In the genomic region with DNA sequence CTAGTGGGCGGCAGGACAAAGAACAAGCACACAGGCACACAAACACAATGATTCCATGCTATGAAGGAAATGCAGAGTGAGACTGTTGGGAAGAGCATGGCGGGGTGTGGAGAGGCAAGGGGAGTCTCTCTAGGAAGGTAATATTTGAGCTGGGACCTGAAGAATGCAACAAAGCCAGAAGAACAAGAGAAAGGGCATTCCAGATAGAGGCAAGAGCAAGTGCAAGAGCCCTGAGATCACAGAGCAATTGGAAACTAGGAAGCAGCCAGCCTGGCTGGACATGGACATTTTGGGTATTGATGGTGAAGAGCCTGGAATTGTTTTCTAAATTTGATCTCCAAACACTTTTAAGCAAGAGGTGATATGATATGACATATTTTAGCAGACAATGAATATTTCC, we compare ENCODE assay signal across 38 cellular contexts. TPM values are rescaled to one million over a fixed set of nuclear protein-coding genes. Genes with fewer than 3 reads are reported as not detected.
"Had no signal": no experiment of that assay in that cellular context is flagged by ENCODE, and none has a peak within 500 bp of the region (broad histone marks: within the 10 kb centered on the region; RNA-seq: fewer than 3 reads in every experiment).

No MANE protein-coding gene starts in this region.

- H3K9me3 ChIP-seq: adrenal gland, body of pancreas, breast epithelium had no signal

- H3K4me3 ChIP-seq: adrenal gland, body of pancreas, breast epithelium had no signal

- FAIRE-seq: astrocyte, TTC549 had no signal

- H3K4me1 Mint-ChIP-seq: activated naive CD8-positive, alpha-beta T cell treated with anti-CD3 and anti-CD28 coated beads for 36 hours; activated T-helper 17 cell treated with anti-CD3 and anti-CD28 coated beads, Interleukin-2, amount 50 U/mL, for 72 hours had no signal

- H3K36me3 ChIP-seq: adrenal gland, brain microvascular endothelial cell, breast epithelium had no signal

- H3K27ac Mint-ChIP-seq: activated B cell treated with CpG ODN at 0.5 μM for 24 hours; activated CD4-positive, alpha-beta memory T cell treated with anti-CD3 and anti-CD28 coated beads for 36 hours; activated CD8-positive, alpha-beta T cell treated with anti-CD3 and anti-CD28 coated beads for 36 hours; activated naive CD4-positive, alpha-beta T cell treated with anti-CD3 and anti-CD28 coated beads for 36 hours; activated naive CD4-positive, alpha-beta T cell treated with anti-CD3 and anti-CD28 coated beads, Interleukin-2, amount 50 U/mL, for 72 hours; activated naive CD8-positive, alpha-beta T cell treated with anti-CD3 and anti-CD28 coated beads for 36 hours; activated T-cell treated with anti-CD3 and anti-CD28 coated beads, Interleukin-2, amount 50 U/mL, for 72 hours; activated T-helper 1 cell treated with anti-CD3 and anti-CD28 coated beads, Interleukin-12 subunit alpha, Interleukin-12 subunit beta, Interleukin-2, Interleukin-4 antibody, amounts not matched to agents 30 ng/mL and 10 ng/mL and 1 ng/mL, durations not matched to agents 14 hours and 24 hours and 36 hours; activated T-helper 17 cell treated with anti-CD3 and anti-CD28 coated beads, Interleukin-2, amount 50 U/mL, for 72 hours; T-helper 1 cell treated with Interleukin-12 subunit alpha and Interleukin-12 subunit beta and Interleukin-4 antibody, amounts not matched to agents 30 μg/mL and 1 μg/mL, for 36 hours; T-helper 2 cell treated with Interferon-gamma antibody and Interleukin-4, amounts not matched to agents 5 μg/mL and 100 μg/mL, for 36 hours had no signal

- H3K9me3 Mint-ChIP-seq: activated B cell treated with CpG ODN at 0.5 μM for 24 hours; activated CD4-positive, alpha-beta memory T cell treated with anti-CD3 and anti-CD28 coated beads for 36 hours; activated CD8-positive, alpha-beta T cell treated with anti-CD3 and anti-CD28 coated beads for 36 hours; activated naive CD4-positive, alpha-beta T cell treated with anti-CD3 and anti-CD28 coated beads for 36 hours; activated naive CD4-positive, alpha-beta T cell treated with anti-CD3 and anti-CD28 coated beads, Interleukin-2, amount 50 U/mL, for 72 hours; activated naive CD8-positive, alpha-beta T cell treated with anti-CD3 and anti-CD28 coated beads for 36 hours; activated T-cell treated with anti-CD3 and anti-CD28 coated beads, Interleukin-2, amount 50 U/mL, for 4 hours; activated T-cell treated with anti-CD3 and anti-CD28 coated beads, Interleukin-2, amount 50 U/mL, for 72 hours; activated T-helper 1 cell treated with anti-CD3 and anti-CD28 coated beads, Interleukin-12 subunit alpha, Interleukin-12 subunit beta, Interleukin-2, Interleukin-4 antibody, amounts not matched to agents 30 ng/mL and 10 ng/mL and 1 ng/mL, durations not matched to agents 14 hours and 24 hours and 36 hours; activated T-helper 17 cell treated with anti-CD3 and anti-CD28 coated beads, Interleukin-2, amount 50 U/mL, for 72 hours; T-helper 1 cell treated with Interleukin-12 subunit alpha and Interleukin-12 subunit beta and Interleukin-4 antibody, amounts not matched to agents 30 μg/mL and 1 μg/mL, for 36 hours; T-helper 2 cell treated with Interferon-gamma antibody and Interleukin-4, amounts not matched to agents 5 μg/mL and 100 μg/mL, for 36 hours had no signal

- H3K4me1 ChIP-seq: breast epithelium had no signal

- DNase-seq: activated B cell treated with CpG ODN at 0.5 μM for 24 hours; activated CD4-positive, alpha-beta memory T cell treated with anti-CD3 and anti-CD28 coated beads for 36 hours; activated CD4-positive, alpha-beta T cell treated with anti-CD3 and anti-CD28 coated beads for 48 hours; activated CD4-positive, alpha-beta T cell treated with anti-CD3 and anti-CD28 coated beads, Interleukin-2, amount 50 U/mL, for 1 hour; activated CD4-positive, alpha-beta T cell treated with anti-CD3 and anti-CD28 coated beads, Interleukin-2, amount 50 U/mL, for 4 hours; activated CD4-positive, CD25-positive, alpha-beta regulatory T cell treated with anti-CD3 and anti-CD28 coated beads, Interleukin-2, amount 50 U/mL, for 72 hours; activated CD8-positive, alpha-beta memory T cell treated with anti-CD3 and anti-CD28 coated beads, Interleukin-2, amount 50 U/mL, for 4 hours; activated CD8-positive, alpha-beta T cell treated with anti-CD3 and anti-CD28 coated beads for 36 hours; activated effector memory CD4-positive, alpha-beta T cell treated with anti-CD3 and anti-CD28 coated beads, Interleukin-2, amount 50 U/mL, for 16 hours; activated gamma-delta T cell treated with Interleukin-2 at 50 U/mL for 16 hours; activated naive CD4-positive, alpha-beta T cell; activated naive CD4-positive, alpha-beta T cell treated with anti-CD3 and anti-CD28 coated beads for 36 hours; activated naive CD4-positive, alpha-beta T cell treated with anti-CD3 and anti-CD28 coated beads, Interleukin-2, amount 50 U/mL, for 16 hours; activated naive CD8-positive, alpha-beta T cell treated with anti-CD3 and anti-CD28 coated beads for 36 hours; activated T-cell treated with anti-CD3 and anti-CD28 coated beads for 4 hours; activated T-cell treated with anti-CD3 and anti-CD28 coated beads, Interleukin-2, amount 50 U/mL, for 1 hour; activated T-cell treated with anti-CD3 and anti-CD28 coated beads, Interleukin-2, amount 50 U/mL, for 4 hours; activated T-cell treated with anti-CD3 and anti-CD28 coated beads, Interleukin-2, amount 50 U/mL, for 72 hours; adrenal gland; amniotic stem cell; aorta; body of pancreas; brain microvascular endothelial cell; central memory CD4-positive, alpha-beta T cell; T-helper 1 cell; T-helper 2 cell; T-helper 9 cell had no signal

- H3K27ac ChIP-seq: adrenal gland, body of pancreas, brain microvascular endothelial cell, breast epithelium, VCaP had no signal

- H3K36me3 Mint-ChIP-seq: activated CD4-positive, alpha-beta memory T cell treated with anti-CD3 and anti-CD28 coated beads for 36 hours; activated naive CD4-positive, alpha-beta T cell treated with anti-CD3 and anti-CD28 coated beads, Interleukin-2, amount 50 U/mL, for 72 hours; activated naive CD8-positive, alpha-beta T cell treated with anti-CD3 and anti-CD28 coated beads for 36 hours had no signal

- H3K27me3 ChIP-seq: adrenal gland, body of pancreas, brain microvascular endothelial cell, breast epithelium had no signal

- ATAC-seq: activated CD8-positive, alpha-beta T cell treated with anti-CD3 and anti-CD28 coated beads for 36 hours; activated naive CD4-positive, alpha-beta T cell treated with anti-CD3 and anti-CD28 coated beads, Interleukin-2, amount 50 U/mL, for 72 hours; activated T-cell treated with anti-CD3 and anti-CD28 coated beads, Interleukin-2, amount 50 U/mL, for 4 hours; activated T-cell treated with anti-CD3 and anti-CD28 coated beads, Interleukin-2, amount 50 U/mL, for 72 hours; activated T-helper 17 cell treated with anti-CD3 and anti-CD28 coated beads, Interleukin-2, amount 50 U/mL, for 72 hours; body of pancreas had no signal

- H3K4me3 Mint-ChIP-seq: activated B cell treated with CpG ODN at 0.5 μM for 24 hours; activated CD4-positive, alpha-beta memory T cell treated with anti-CD3 and anti-CD28 coated beads for 36 hours; activated CD8-positive, alpha-beta T cell treated with anti-CD3 and anti-CD28 coated beads for 36 hours; activated naive CD4-positive, alpha-beta T cell treated with anti-CD3 and anti-CD28 coated beads for 36 hours; activated naive CD8-positive, alpha-beta T cell treated with anti-CD3 and anti-CD28 coated beads for 36 hours; activated T-cell treated with anti-CD3 and anti-CD28 coated beads, Interleukin-2, amount 50 U/mL, for 4 hours; activated T-cell treated with anti-CD3 and anti-CD28 coated beads, Interleukin-2, amount 50 U/mL, for 72 hours; activated T-helper 1 cell treated with anti-CD3 and anti-CD28 coated beads, Interleukin-12 subunit alpha, Interleukin-12 subunit beta, Interleukin-2, Interleukin-4 antibody, amounts not matched to agents 30 ng/mL and 10 ng/mL and 1 ng/mL, durations not matched to agents 14 hours and 24 hours and 36 hours; activated T-helper 17 cell treated with anti-CD3 and anti-CD28 coated beads, Interleukin-2, amount 50 U/mL, for 72 hours; T-helper 1 cell treated with Interleukin-12 subunit alpha and Interleukin-12 subunit beta and Interleukin-4 antibody, amounts not matched to agents 30 μg/mL and 1 μg/mL, for 36 hours; T-helper 2 cell treated with Interferon-gamma antibody and Interleukin-4, amounts not matched to agents 5 μg/mL and 100 μg/mL, for 36 hours had no signal

RNA-seq across cellular contexts. Expression of a gene that starts 27.4 kb away (rescaled TPM):
- total RNA-seq: activated B cell treated with CpG ODN at 0.5 μM for 24 hours; activated CD4-positive, alpha-beta memory T cell treated with anti-CD3 and anti-CD28 coated beads for 36 hours; activated CD8-positive, alpha-beta memory T cell treated with anti-CD3 and anti-CD28 coated beads for 36 hours; activated naive CD4-positive, alpha-beta T cell treated with anti-CD3 and anti-CD28 coated beads for 36 hours; activated T-cell treated with anti-CD3 and anti-CD28 coated beads, Interleukin-2, amount 50 U/mL, for 72 hours; activated T-helper 17 cell treated with anti-CD3 and anti-CD28 coated beads, Interleukin-2, amount 50 U/mL, for 72 hours; astrocyte; body of pancreas had no signal
- polyA plus RNA-seq: aorta had no signal

RNA-seq across cellular contexts. Expression of a gene that starts 38.0 kb away (rescaled TPM):
- total RNA-seq: activated B cell treated with CpG ODN at 0.5 μM for 24 hours; activated CD4-positive, alpha-beta memory T cell treated with anti-CD3 and anti-CD28 coated beads for 36 hours; activated CD8-positive, alpha-beta memory T cell treated with anti-CD3 and anti-CD28 coated beads for 36 hours; activated CD8-positive, alpha-beta T cell treated with anti-CD3 and anti-CD28 coated beads for 36 hours; activated naive CD4-positive, alpha-beta T cell treated with anti-CD3 and anti-CD28 coated beads for 36 hours; activated naive CD4-positive, alpha-beta T cell treated with anti-CD3 and anti-CD28 coated beads, Interleukin-2, amount 50 U/mL, for 72 hours; activated naive CD8-positive, alpha-beta T cell treated with anti-CD3 and anti-CD28 coated beads for 36 hours; activated T-cell treated with anti-CD3 and anti-CD28 coated beads, Interleukin-2, amount 50 U/mL, for 4 hours; activated T-cell treated with anti-CD3 and anti-CD28 coated beads, Interleukin-2, amount 50 U/mL, for 72 hours; activated T-helper 1 cell treated with anti-CD3 and anti-CD28 coated beads, Interleukin-12 subunit alpha, Interleukin-12 subunit beta, Interleukin-2, Interleukin-4 antibody, amounts not matched to agents 30 ng/mL and 10 ng/mL and 1 ng/mL, durations not matched to agents 14 hours and 24 hours and 36 hours; activated T-helper 17 cell treated with anti-CD3 and anti-CD28 coated beads, Interleukin-2, amount 50 U/mL, for 72 hours; adrenal gland; aorta; astrocyte; breast epithelium; cardiac septum had no signal
- polyA plus RNA-seq: adrenal gland, aorta had no signal
